Comparison of ENCODE assay signal across 2 cellular contexts in the genomic region with DNA sequence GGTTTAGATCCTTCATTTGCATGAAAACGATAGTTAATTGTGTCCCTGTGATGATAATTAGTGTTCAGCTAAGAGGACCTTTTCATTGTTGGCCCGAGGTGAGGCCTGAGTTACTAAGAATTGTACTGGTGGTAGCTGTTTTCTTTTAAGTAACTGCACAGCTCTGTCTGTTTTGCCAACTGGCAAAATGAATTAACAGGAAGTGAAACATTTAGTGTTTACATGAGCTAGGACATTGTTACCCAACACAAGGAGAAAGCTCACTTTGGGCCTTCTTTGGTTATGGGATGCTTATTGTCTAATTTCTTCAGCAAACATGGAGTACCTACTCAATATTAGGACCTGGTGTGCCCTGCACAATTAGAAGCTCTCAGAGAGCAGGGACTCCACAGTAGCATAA.
TF ChIP-seq lines count a peak whose summit lies in the region.

No MANE protein-coding gene starts in this region.

TF ChIP-seq in liver, 16 proteins besides CTCF, POLR2A, EP300 and RAD21 (continued from another document):
- TF ChIP-seq, protein P1, sequence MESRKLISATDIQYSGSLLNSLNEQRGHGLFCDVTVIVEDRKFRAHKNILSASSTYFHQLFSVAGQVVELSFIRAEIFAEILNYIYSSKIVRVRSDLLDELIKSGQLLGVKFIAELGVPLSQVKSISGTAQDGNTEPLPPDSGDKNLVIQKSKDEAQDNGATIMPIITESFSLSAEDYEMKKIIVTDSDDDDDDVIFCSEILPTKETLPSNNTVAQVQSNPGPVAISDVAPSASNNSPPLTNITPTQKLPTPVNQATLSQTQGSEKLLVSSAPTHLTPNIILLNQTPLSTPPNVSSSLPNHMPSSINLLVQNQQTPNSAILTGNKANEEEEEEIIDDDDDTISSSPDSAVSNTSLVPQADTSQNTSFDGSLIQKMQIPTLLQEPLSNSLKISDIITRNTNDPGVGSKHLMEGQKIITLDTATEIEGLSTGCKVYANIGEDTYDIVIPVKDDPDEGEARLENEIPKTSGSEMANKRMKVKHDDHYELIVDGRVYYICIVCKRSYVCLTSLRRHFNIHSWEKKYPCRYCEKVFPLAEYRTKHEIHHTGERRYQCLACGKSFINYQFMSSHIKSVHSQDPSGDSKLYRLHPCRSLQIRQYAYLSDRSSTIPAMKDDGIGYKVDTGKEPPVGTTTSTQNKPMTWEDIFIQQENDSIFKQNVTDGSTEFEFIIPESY (IDR thresholded peaks at IDR 0.05): no peak
- TF ChIP-seq RXRA (IDR thresholded peaks at IDR 0.05) (no peak), TAF1 (conservative IDR thresholded peaks at IDR 0.05) (no peak), HNF4A (conservative IDR thresholded peaks at IDR 0.05) (peak; percentile 8 to 11), JUND (IDR thresholded peaks at IDR 0.05) (no peak), FOXA2 (IDR thresholded peaks at IDR 0.05) (no peak)

TF ChIP-seq in HepG2, 621 proteins besides CTCF, POLR2A, EP300 and RAD21 (continued from another document):
- TF ChIP-seq, protein P2, sequence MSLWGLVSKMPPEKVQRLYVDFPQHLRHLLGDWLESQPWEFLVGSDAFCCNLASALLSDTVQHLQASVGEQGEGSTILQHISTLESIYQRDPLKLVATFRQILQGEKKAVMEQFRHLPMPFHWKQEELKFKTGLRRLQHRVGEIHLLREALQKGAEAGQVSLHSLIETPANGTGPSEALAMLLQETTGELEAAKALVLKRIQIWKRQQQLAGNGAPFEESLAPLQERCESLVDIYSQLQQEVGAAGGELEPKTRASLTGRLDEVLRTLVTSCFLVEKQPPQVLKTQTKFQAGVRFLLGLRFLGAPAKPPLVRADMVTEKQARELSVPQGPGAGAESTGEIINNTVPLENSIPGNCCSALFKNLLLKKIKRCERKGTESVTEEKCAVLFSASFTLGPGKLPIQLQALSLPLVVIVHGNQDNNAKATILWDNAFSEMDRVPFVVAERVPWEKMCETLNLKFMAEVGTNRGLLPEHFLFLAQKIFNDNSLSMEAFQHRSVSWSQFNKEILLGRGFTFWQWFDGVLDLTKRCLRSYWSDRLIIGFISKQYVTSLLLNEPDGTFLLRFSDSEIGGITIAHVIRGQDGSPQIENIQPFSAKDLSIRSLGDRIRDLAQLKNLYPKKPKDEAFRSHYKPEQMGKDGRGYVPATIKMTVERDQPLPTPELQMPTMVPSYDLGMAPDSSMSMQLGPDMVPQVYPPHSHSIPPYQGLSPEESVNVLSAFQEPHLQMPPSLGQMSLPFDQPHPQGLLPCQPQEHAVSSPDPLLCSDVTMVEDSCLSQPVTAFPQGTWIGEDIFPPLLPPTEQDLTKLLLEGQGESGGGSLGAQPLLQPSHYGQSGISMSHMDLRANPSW (CRISPR knock-in tag; IDR thresholded peaks at IDR 0.05; ENCODE audit: borderline replicate concordance): no peak
